ENCODE assay signal across 1 cellular context in the genomic region with DNA sequence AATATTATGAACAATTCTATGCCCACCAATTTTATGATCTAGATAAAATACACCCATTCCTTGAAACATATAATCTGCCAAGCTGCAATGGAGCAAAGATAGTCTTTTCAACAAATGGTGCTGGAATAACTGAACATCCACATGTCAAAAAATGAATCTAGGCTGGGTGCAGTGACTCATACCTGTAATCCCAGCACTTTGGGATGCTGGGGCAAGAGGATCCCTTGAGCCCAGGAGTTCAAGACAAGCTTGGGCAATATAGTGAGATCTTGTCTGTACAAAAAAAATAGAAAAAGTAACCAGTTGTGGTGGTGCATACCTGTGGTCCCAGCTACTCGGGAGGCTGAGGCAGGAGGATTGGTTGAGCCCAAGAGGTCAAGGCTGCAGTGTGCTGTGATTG.
TF ChIP-seq lines count a peak whose summit lies in the region.

No MANE protein-coding gene starts in this region.

TF ChIP-seq in HepG2, 621 proteins besides CTCF, POLR2A, EP300 and RAD21 (continued from another document):
- TF ChIP-seq, protein P1, sequence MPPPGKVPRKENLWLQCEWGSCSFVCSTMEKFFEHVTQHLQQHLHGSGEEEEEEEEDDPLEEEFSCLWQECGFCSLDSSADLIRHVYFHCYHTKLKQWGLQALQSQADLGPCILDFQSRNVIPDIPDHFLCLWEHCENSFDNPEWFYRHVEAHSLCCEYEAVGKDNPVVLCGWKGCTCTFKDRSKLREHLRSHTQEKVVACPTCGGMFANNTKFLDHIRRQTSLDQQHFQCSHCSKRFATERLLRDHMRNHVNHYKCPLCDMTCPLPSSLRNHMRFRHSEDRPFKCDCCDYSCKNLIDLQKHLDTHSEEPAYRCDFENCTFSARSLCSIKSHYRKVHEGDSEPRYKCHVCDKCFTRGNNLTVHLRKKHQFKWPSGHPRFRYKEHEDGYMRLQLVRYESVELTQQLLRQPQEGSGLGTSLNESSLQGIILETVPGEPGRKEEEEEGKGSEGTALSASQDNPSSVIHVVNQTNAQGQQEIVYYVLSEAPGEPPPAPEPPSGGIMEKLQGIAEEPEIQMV (CRISPR knock-in tag; IDR thresholded peaks at IDR 0.05; ENCODE audit: low read depth) = no peak
- TF ChIP-seq ATF7-NPFF (CRISPR knock-in tag; IDR thresholded peaks at IDR 0.05; ENCODE audit: low read depth) (no peak), ZFP36L2 (CRISPR knock-in tag; IDR thresholded peaks at IDR 0.05) (no peak), IKZF1 (IDR thresholded peaks at IDR 0.05) (no peak), ZNF253 (CRISPR knock-in tag; IDR thresholded peaks at IDR 0.05; ENCODE audit: borderline replicate concordance) (no peak), KMT2B (CRISPR knock-in tag; IDR thresholded peaks at IDR 0.05) (no peak)
- TF ChIP-seq, protein P2, sequence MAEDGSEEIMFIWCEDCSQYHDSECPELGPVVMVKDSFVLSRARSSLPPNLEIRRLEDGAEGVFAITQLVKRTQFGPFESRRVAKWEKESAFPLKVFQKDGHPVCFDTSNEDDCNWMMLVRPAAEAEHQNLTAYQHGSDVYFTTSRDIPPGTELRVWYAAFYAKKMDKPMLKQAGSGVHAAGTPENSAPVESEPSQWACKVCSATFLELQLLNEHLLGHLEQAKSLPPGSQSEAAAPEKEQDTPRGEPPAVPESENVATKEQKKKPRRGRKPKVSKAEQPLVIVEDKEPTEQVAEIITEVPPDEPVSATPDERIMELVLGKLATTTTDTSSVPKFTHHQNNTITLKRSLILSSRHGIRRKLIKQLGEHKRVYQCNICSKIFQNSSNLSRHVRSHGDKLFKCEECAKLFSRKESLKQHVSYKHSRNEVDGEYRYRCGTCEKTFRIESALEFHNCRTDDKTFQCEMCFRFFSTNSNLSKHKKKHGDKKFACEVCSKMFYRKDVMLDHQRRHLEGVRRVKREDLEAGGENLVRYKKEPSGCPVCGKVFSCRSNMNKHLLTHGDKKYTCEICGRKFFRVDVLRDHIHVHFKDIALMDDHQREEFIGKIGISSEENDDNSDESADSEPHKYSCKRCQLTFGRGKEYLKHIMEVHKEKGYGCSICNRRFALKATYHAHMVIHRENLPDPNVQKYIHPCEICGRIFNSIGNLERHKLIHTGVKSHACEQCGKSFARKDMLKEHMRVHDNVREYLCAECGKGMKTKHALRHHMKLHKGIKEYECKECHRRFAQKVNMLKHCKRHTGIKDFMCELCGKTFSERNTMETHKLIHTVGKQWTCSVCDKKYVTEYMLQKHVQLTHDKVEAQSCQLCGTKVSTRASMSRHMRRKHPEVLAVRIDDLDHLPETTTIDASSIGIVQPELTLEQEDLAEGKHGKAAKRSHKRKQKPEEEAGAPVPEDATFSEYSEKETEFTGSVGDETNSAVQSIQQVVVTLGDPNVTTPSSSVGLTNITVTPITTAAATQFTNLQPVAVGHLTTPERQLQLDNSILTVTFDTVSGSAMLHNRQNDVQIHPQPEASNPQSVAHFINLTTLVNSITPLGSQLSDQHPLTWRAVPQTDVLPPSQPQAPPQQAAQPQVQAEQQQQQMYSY (CRISPR knock-in tag; IDR thresholded peaks at IDR 0.05) = no peak
- TF ChIP-seq, protein P3, sequence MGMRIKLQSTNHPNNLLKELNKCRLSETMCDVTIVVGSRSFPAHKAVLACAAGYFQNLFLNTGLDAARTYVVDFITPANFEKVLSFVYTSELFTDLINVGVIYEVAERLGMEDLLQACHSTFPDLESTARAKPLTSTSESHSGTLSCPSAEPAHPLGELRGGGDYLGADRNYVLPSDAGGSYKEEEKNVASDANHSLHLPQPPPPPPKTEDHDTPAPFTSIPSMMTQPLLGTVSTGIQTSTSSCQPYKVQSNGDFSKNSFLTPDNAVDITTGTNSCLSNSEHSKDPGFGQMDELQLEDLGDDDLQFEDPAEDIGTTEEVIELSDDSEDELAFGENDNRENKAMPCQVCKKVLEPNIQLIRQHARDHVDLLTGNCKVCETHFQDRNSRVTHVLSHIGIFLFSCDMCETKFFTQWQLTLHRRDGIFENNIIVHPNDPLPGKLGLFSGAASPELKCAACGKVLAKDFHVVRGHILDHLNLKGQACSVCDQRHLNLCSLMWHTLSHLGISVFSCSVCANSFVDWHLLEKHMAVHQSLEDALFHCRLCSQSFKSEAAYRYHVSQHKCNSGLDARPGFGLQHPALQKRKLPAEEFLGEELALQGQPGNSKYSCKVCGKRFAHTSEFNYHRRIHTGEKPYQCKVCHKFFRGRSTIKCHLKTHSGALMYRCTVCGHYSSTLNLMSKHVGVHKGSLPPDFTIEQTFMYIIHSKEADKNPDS (CRISPR knock-in tag; IDR thresholded peaks at IDR 0.05) = no peak
- TF ChIP-seq, protein P4, sequence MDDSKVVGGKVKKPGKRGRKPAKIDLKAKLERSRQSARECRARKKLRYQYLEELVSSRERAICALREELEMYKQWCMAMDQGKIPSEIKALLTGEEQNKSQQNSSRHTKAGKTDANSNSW (CRISPR knock-in tag; IDR thresholded peaks at IDR 0.05; ENCODE audit: borderline replicate concordance) = no peak
- TF ChIP-seq, protein P5, sequence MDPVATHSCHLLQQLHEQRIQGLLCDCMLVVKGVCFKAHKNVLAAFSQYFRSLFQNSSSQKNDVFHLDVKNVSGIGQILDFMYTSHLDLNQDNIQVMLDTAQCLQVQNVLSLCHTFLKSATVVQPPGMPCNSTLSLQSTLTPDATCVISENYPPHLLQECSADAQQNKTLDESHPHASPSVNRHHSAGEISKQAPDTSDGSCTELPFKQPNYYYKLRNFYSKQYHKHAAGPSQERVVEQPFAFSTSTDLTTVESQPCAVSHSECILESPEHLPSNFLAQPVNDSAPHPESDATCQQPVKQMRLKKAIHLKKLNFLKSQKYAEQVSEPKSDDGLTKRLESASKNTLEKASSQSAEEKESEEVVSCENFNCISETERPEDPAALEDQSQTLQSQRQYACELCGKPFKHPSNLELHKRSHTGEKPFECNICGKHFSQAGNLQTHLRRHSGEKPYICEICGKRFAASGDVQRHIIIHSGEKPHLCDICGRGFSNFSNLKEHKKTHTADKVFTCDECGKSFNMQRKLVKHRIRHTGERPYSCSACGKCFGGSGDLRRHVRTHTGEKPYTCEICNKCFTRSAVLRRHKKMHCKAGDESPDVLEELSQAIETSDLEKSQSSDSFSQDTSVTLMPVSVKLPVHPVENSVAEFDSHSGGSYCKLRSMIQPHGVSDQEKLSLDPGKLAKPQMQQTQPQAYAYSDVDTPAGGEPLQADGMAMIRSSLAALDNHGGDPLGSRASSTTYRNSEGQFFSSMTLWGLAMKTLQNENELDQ (CRISPR knock-in tag; IDR thresholded peaks at IDR 0.05; ENCODE audit: borderline replicate concordance) = no peak
- TF ChIP-seq, protein P6, sequence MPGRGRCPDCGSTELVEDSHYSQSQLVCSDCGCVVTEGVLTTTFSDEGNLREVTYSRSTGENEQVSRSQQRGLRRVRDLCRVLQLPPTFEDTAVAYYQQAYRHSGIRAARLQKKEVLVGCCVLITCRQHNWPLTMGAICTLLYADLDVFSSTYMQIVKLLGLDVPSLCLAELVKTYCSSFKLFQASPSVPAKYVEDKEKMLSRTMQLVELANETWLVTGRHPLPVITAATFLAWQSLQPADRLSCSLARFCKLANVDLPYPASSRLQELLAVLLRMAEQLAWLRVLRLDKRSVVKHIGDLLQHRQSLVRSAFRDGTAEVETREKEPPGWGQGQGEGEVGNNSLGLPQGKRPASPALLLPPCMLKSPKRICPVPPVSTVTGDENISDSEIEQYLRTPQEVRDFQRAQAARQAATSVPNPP (CRISPR knock-in tag; IDR thresholded peaks at IDR 0.05) = no peak
